ENCODE assay signal across 26 cellular contexts in the genomic region with DNA sequence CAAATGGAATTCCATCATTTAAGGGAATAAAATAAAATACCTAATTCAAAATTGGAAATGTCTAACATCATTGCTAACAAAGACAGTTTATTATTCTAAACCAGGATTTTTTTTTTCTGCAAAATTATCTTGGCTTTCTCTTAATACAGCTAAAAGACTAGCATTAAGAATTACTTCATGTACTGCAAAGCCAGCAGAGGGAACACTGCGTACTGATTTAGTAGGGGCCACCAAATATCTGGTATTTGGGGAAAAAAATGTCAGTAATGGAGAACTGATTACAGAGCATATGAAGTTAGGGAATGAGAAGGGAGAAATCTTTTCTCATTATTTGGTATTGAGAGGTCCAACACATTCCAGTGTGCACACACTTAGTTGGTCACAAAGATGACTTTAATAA. TPM values are rescaled to one million over a fixed set of nuclear protein-coding genes. Genes with fewer than 3 reads are reported as not detected.
DNase-seq lines count a peak whose midpoint lies in the region; ATAC-seq and TF ChIP-seq lines count a peak whose summit lies in the region.
"Had no signal": no experiment of that assay in that cellular context is flagged by ENCODE, and none has a peak within 500 bp of the region (broad histone marks: within the 10 kb centered on the region; RNA-seq: fewer than 3 reads in every experiment).

No MANE protein-coding gene starts in this region.

- DNase-seq in SK-N-SH = no peak
- peak; percentile 31 for DNase-seq in SK-MEL-5 (ENCODE audit: low read depth, low spot score)
- DNase-seq in fibroblast of pulmonary artery (ENCODE audit: low read depth) = peak; percentile 40
- no peak for DNase-seq in type B pancreatic cell (ENCODE audit: extremely low spot score, unreplicated experiment)
- no peak for DNase-seq in AG20443 (ENCODE audit: low spot score)
- DNase-seq in activated naive CD4-positive, alpha-beta T cell treated with anti-CD3 and anti-CD28 coated beads, Interleukin-2, amount 50 U/mL, for 72 hours (ENCODE audit: low spot score in 2 of 2) = no peak
- no peak for DNase-seq in hypothalamus (lab: John Stamatoyannopoulos, UW)
- DNase-seq: activated CD4-positive, alpha-beta T cell treated with anti-CD3 and anti-CD28 coated beads, Interleukin-2, amount 50 U/mL, for 1 hour; activated naive CD8-positive, alpha-beta T cell treated with anti-CD3 and anti-CD28 coated beads, Interleukin-2, amount 10 ng/mL, durations not matched to agents 7 days and 5 days; Calu3; effector memory CD4-positive, alpha-beta T cell; gastrocnemius medialis; kidney; lower lobe of right lung; NCI-H187; nucleus accumbens; transverse colon had no signal

- H3K79me2 ChIP-seq in SK-N-SH (ENCODE audit: insufficient read depth) = peaks cover 15% of the 10 kb centered on the region; the same call in 1 of the 2 replicates

- TF ChIP-seq CTCF in SK-N-SH (IDR thresholded peaks at IDR 0.05) (peak; percentile 27; the same call in 1 of the 2 replicates), fibroblast of pulmonary artery (IDR thresholded peaks at IDR 0.05; ENCODE audit: low read length, missing control alignments) (peak; percentile 26), type B pancreatic cell (conservative IDR thresholded peaks at IDR 0.05) (peak; percentile 28)

- TF ChIP-seq RAD21 in SK-N-SH (IDR thresholded peaks at IDR 0.05; ENCODE audit: low read length) = peak; percentile 58

- no peak overlapping the region for H2AFZ ChIP-seq in SK-N-SH (ENCODE audit: low read depth)

- H3K4me1 ChIP-seq in SK-N-SH (ENCODE audit: control insufficient read depth in 1 of 2, insufficient read depth in 2 of 2, low read depth in 1 of 2, low read length in 1 of 2) = peaks cover 6 to 11% of the 10 kb centered on the region in 2 experiments; a peak in 3 of 4 replicates

- peaks cover 22% of the 10 kb centered on the region for H3F3A ChIP-seq in SK-N-SH (replicated peaks; ENCODE audit: insufficient read depth)

- H3K9me2 ChIP-seq in SK-N-SH = no peaks in the 10 kb centered on the region

- H3K27me3 Mint-ChIP-seq in type B pancreatic cell = no peaks in the 10 kb centered on the region

- peak overlapping the region in 1 of 2 experiments; percentile 99; a peak in 2 of 4 replicates for H3K27ac ChIP-seq in SK-N-SH (ENCODE audit: low read depth in 2 of 2, low read length in 1 of 2)
- H3K27ac ChIP-seq: BLaER1, gastrocnemius medialis, HL-60, lower lobe of right lung, RWPE1, SK-N-MC, skin epidermis had no signal

- H4K20me1 ChIP-seq in SK-N-SH (ENCODE audit: insufficient read depth) = no peaks in the 10 kb centered on the region; the same call in 1 of the 2 replicates

- no peak for TF ChIP-seq EP300 in SK-N-SH (IDR thresholded peaks at IDR 0.05; ENCODE audit: borderline replicate concordance in 1 of 2, low read depth in 1 of 2, low read length in 1 of 2)

- H3K27me3 ChIP-seq in SK-N-SH (ENCODE audit: insufficient read depth) = no peaks in the 10 kb centered on the region
- H3K27me3 ChIP-seq: BLaER1, gastrocnemius medialis, transverse colon had no signal

- CTCF ChIA-PET in SK-N-SH (lab: Yijun Ruan, JAX) = interaction anchor here (1.0 to 4.4 kb wide), 9 partner anchors 406 to 1944 kb away, joined by 3 to 53 read pairs (median 4); no protein-coding TSS in a partner anchor

- H3K9me3 ChIP-seq in SK-N-SH = no peaks in the 10 kb centered on the region
- H3K9me3 ChIP-seq: A549, gastrocnemius medialis, lower lobe of right lung, transverse colon had no signal

- no peaks in the 10 kb centered on the region for H3K9me3 Mint-ChIP-seq in type B pancreatic cell
- H3K9me3 Mint-ChIP-seq in activated naive CD4-positive, alpha-beta T cell treated with anti-CD3 and anti-CD28 coated beads, Interleukin-2, amount 50 U/mL, for 72 hours = no peaks in the 10 kb centered on the region
- H3K9me3 Mint-ChIP-seq: activated naive CD8-positive, alpha-beta T cell treated with anti-CD3 and anti-CD28 coated beads, Interleukin-2, amount 10 ng/mL, durations not matched to agents 7 days and 5 days; T-helper 2 cell treated with Interferon-gamma antibody and Interleukin-4, amounts not matched to agents 5 μg/mL and 100 μg/mL, for 36 hours had no signal

- H3K4me3 Mint-ChIP-seq in type B pancreatic cell = peak overlapping the region; percentile 99

- no peaks in the 10 kb centered on the region for H3K36me3 Mint-ChIP-seq in type B pancreatic cell
- H3K36me3 Mint-ChIP-seq in activated naive CD4-positive, alpha-beta T cell treated with anti-CD3 and anti-CD28 coated beads, Interleukin-2, amount 50 U/mL, for 72 hours = peaks cover 0 to 7% of the 10 kb centered on the region in 2 donors
- H3K36me3 Mint-ChIP-seq: activated naive CD8-positive, alpha-beta T cell treated with anti-CD3 and anti-CD28 coated beads, Interleukin-2, amount 10 ng/mL, durations not matched to agents 7 days and 5 days had no signal

- peaks cover 13% of the 10 kb centered on the region for H3K4me1 Mint-ChIP-seq in type B pancreatic cell (ENCODE audit: unreplicated experiment)

- H3K9ac ChIP-seq in SK-N-SH = no peak overlapping the region
- H3K9ac ChIP-seq: BLaER1 had no signal

- H3K27ac Mint-ChIP-seq in type B pancreatic cell = peak overlapping the region; percentile 98
- H3K27ac Mint-ChIP-seq in activated naive CD4-positive, alpha-beta T cell treated with anti-CD3 and anti-CD28 coated beads, Interleukin-2, amount 50 U/mL, for 72 hours = no peak overlapping the region
- H3K27ac Mint-ChIP-seq: activated naive CD8-positive, alpha-beta T cell treated with anti-CD3 and anti-CD28 coated beads, Interleukin-2, amount 10 ng/mL, durations not matched to agents 7 days and 5 days; T-helper 2 cell treated with Interferon-gamma antibody and Interleukin-4, amounts not matched to agents 5 μg/mL and 100 μg/mL, for 36 hours had no signal

- POLR2A ChIA-PET in SK-N-SH (lab: Yijun Ruan, JAX) = no interaction called here

- in situ Hi-C loops in SK-MEL-5 (cut with HindIII; ENCODE audit: low pct_unique_long_range_greater_than_20kb, low sequenced_read_pairs) = no loop called here

- no peaks in the 10 kb centered on the region for H3K36me3 ChIP-seq in SK-N-SH (replicated peaks in 1 of 2; ENCODE audit: control insufficient read depth in 1 of 2, insufficient read depth in 2 of 2, low read length in 1 of 2)
- H3K36me3 ChIP-seq: gastrocnemius medialis, lower lobe of right lung, transverse colon had no signal

- H3K4me2 ChIP-seq in SK-N-SH = no peak overlapping the region

- H3K4me3 ChIP-seq in SK-N-SH (ENCODE audit: low read depth in 2 of 2, low read length in 1 of 2) (no peak overlapping the region), fibroblast of pulmonary artery (replicated peaks; ENCODE audit: low read depth, low read length) (no peak overlapping the region)
- H3K4me3 ChIP-seq: A549, gastrocnemius medialis, lower lobe of right lung, SK-N-MC, skin epidermis, transverse colon had no signal

- ATAC-seq in SK-N-SH treated with all-trans-retinoic acid at 6 μM for 48 hours = no peak
- ATAC-seq in activated naive CD4-positive, alpha-beta T cell treated with anti-CD3 and anti-CD28 coated beads, Interleukin-2, amount 50 U/mL, for 72 hours = no peak
- ATAC-seq: A549, esophagus mucosa, gastrocnemius medialis, lower lobe of right lung had no signal

- 85% methylated on average over 1 of the region's 1 CpG for WGBS in SK-N-SH (ENCODE audit: low lambda C conversion rate)

TF ChIP-seq in SK-N-SH, 30 proteins besides CTCF, POLR2A, EP300 and RAD21 (continues in another document):
- TF ChIP-seq, protein P1, sequence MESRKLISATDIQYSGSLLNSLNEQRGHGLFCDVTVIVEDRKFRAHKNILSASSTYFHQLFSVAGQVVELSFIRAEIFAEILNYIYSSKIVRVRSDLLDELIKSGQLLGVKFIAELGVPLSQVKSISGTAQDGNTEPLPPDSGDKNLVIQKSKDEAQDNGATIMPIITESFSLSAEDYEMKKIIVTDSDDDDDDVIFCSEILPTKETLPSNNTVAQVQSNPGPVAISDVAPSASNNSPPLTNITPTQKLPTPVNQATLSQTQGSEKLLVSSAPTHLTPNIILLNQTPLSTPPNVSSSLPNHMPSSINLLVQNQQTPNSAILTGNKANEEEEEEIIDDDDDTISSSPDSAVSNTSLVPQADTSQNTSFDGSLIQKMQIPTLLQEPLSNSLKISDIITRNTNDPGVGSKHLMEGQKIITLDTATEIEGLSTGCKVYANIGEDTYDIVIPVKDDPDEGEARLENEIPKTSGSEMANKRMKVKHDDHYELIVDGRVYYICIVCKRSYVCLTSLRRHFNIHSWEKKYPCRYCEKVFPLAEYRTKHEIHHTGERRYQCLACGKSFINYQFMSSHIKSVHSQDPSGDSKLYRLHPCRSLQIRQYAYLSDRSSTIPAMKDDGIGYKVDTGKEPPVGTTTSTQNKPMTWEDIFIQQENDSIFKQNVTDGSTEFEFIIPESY (IDR thresholded peaks at IDR 0.05; ENCODE audit: borderline replicate concordance, low read depth) = no peak
- TF ChIP-seq MXI1 (IDR thresholded peaks at IDR 0.05; ENCODE audit: low read depth, low read length) = no peak

TF ChIP-seq in SK-N-SH treated with all-trans-retinoic acid at 6 μM for 48 hours, 23 proteins besides CTCF, POLR2A, EP300 and RAD21:
- TF ChIP-seq ESRRG (CRISPR knock-in tag; IDR thresholded peaks at IDR 0.05) (no peak), ZNF8 (CRISPR knock-in tag; IDR thresholded peaks at IDR 0.05) (no peak), CSDC2 (CRISPR knock-in tag; IDR thresholded peaks at IDR 0.05) (no peak), TOX (CRISPR knock-in tag; IDR thresholded peaks at IDR 0.05; ENCODE audit: borderline replicate concordance) (no peak), RARB (CRISPR knock-in tag; IDR thresholded peaks at IDR 0.05) (no peak), ISL1 (CRISPR knock-in tag; IDR thresholded peaks at IDR 0.05) (no peak), ZC3H10 (CRISPR knock-in tag; IDR thresholded peaks at IDR 0.05) (no peak)

RNA-seq across cellular contexts. Expression of gene SOX4, which starts 3.2 kb away (rescaled TPM):
- 5.5 and 5.8 TPM in 2 replicates for polyA plus RNA-seq in SK-N-SH (2012; rRNA removed)
- 7.8 and 7.9 TPM in 2 replicates for polyA plus RNA-seq in SK-N-SH (2012; cell fraction: cytosol; rRNA removed)
- 6.8 and 7.5 TPM in 2 replicates for polyA plus RNA-seq in SK-N-SH (2012; cell fraction: nucleus; rRNA removed)
- 25.8 and 28.4 TPM in 2 replicates for total RNA-seq in SK-MEL-5 (2014; rRNA removed; shearing (Covaris generic))
- polyA plus RNA-seq in SK-MEL-5 (2015; cell fraction: cytosol; rRNA removed) = 22.1 and 27.9 TPM in 2 replicates
- 24.7 and 26.6 TPM in 2 replicates for polyA plus RNA-seq in SK-MEL-5 (2015; cell fraction: nucleus; rRNA removed)
- total RNA-seq in type B pancreatic cell (ENCODE audit: low replicate concordance) = 138 and 152 TPM in 2 replicates
- 1 to 10 TPM in 1 of 2 donors, under 1 TPM in 1; 0.89 to 4.2 TPM for total RNA-seq in activated naive CD4-positive, alpha-beta T cell treated with anti-CD3 and anti-CD28 coated beads, Interleukin-2, amount 50 U/mL, for 72 hours

Comparison
In these comparisons a context has a peak if more than half of its experiments do, and no peak if none do; other contexts are left out.
1. DNase-seq: peak in SK-MEL-5 (single experiment) and fibroblast of pulmonary artery (single experiment); none in SK-N-SH (single experiment), type B pancreatic cell (single experiment), AG20443 (single experiment), activated naive CD4-positive, alpha-beta T cell treated with anti-CD3 and anti-CD28 coated beads, Interleukin-2, amount 50 U/mL, for 72 hours (0 of 2) and hypothalamus (0 of 51).
2. Peak in every context shown above with its lines, with median percentiles within 50 percentile points of each other: CTCF ChIP-seq.